In the genomic region with DNA sequence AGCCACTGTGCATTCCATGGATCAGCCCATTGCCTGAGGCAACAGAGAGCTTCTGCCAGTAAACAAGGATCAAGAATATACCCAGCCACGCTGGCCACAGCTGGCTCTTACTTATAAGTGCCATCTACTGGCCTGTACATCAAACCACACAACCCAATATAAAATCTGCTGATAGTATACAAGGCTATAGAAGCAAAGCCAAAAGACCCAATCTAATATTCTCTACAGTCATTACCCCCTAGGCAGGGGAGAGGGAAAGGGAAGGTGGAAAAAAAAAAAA, we compare ENCODE assay signal across 14 cellular contexts. TPM values are rescaled to one million over a fixed set of nuclear protein-coding genes. Genes with fewer than 3 reads are reported as not detected.
DNase-seq lines count a peak whose midpoint lies in the region; ATAC-seq and TF ChIP-seq lines count a peak whose summit lies in the region.
"Had no signal": no experiment of that assay in that cellular context is flagged by ENCODE, and none has a peak within 500 bp of the region (broad histone marks: within the 10 kb centered on the region; RNA-seq: fewer than 3 reads in every experiment).

No MANE protein-coding gene starts in this region.

- H3K36me3 ChIP-seq in BJ (ENCODE audit: control insufficient read depth, insufficient read depth, low read length): no peaks in the 10 kb centered on the region
- H3K36me3 ChIP-seq in RWPE2 (ENCODE audit: low read depth): no peaks in the 10 kb centered on the region

- H3K27me3 Mint-ChIP-seq in activated CD4-positive, alpha-beta T cell treated with anti-CD3 and anti-CD28 coated beads, Interleukin-2, amount 10 ng/mL, durations not matched to agents 24 days and 14 days: peaks cover 2% of the 10 kb centered on the region

- TF ChIP-seq CTCF in BJ (IDR thresholded peaks at IDR 0.05; ENCODE audit: insufficient read depth, low read depth, low read length): peak; percentile 13; the same call in 1 of the 2 replicates
- TF ChIP-seq CTCF in HFF-Myc (IDR thresholded peaks at IDR 0.05; ENCODE audit: low read depth, low read length, missing control alignments): peak; percentile 6
- peak; percentile 14 for TF ChIP-seq CTCF in RWPE2 (IDR thresholded peaks at IDR 0.05; ENCODE audit: poor library complexity, severe bottlenecking)

- H3K27ac Mint-ChIP-seq in activated CD4-positive, alpha-beta T cell treated with anti-CD3 and anti-CD28 coated beads, Interleukin-2, amount 10 ng/mL, durations not matched to agents 24 days and 14 days: no peak overlapping the region
- H3K27ac Mint-ChIP-seq: activated CD4-positive, alpha-beta T cell treated with anti-CD3 and anti-CD28 coated beads, Interleukin-2, amount 10 ng/mL, durations not matched to agents 7 days and 5 days had no signal

- H3K4me3 Mint-ChIP-seq in activated CD4-positive, alpha-beta T cell treated with anti-CD3 and anti-CD28 coated beads, Interleukin-2, amount 10 ng/mL, durations not matched to agents 24 days and 14 days: no peak overlapping the region
- H3K4me3 Mint-ChIP-seq: activated CD4-positive, alpha-beta T cell treated with anti-CD3 and anti-CD28 coated beads, Interleukin-2, amount 10 ng/mL, durations not matched to agents 7 days and 5 days had no signal

- H3K9me3 ChIP-seq in RWPE2 (ENCODE audit: severe bottlenecking): peaks cover 2% of the 10 kb centered on the region

- H3K4me1 ChIP-seq in RWPE2 (ENCODE audit: insufficient read depth, poor library complexity, severe bottlenecking): no peaks in the 10 kb centered on the region

- POLR2A ChIA-PET in BJ (lab: Charles Lee): no interaction called here

- no peak overlapping the region for H3K27ac ChIP-seq in RWPE2 (ENCODE audit: poor library complexity, severe bottlenecking)
- H3K27ac ChIP-seq: BLaER1 had no signal

- H3K36me3 Mint-ChIP-seq in activated CD4-positive, alpha-beta T cell treated with anti-CD3 and anti-CD28 coated beads, Interleukin-2, amount 10 ng/mL, durations not matched to agents 24 days and 14 days (ENCODE audit: low read depth): peaks cover 3% of the 10 kb centered on the region

- H3K4me1 Mint-ChIP-seq in activated CD4-positive, alpha-beta T cell treated with anti-CD3 and anti-CD28 coated beads, Interleukin-2, amount 10 ng/mL, durations not matched to agents 24 days and 14 days: no peaks in the 10 kb centered on the region

- CTCF ChIA-PET in BJ (lab: Yijun Ruan, JAX): no interaction called here

- intact Hi-C loops in activated CD4-positive, alpha-beta T cell treated with anti-CD3 and anti-CD28 coated beads, Interleukin-2, amount 10 ng/mL, durations not matched to agents 24 days and 14 days (cut with micrococcal nuclease): no loop called here

- DNase-seq in BJ (ENCODE audit: low read depth): no peak
- peak; percentile 15 for DNase-seq in HFF-Myc (ENCODE audit: extremely low read depth, low read depth)
- no peak for DNase-seq in RWPE2 (ENCODE audit: low spot score)
- DNase-seq in fibroblast of gingiva (ENCODE audit: low read depth): peak; percentile 56
- no peak for DNase-seq in NCI-H2029 (lab: John Stamatoyannopoulos, UW)
- no peak for DNase-seq in NOMO-1 treated with DMSO at 0.1 percent for 48 hours (lab: John Stamatoyannopoulos, UW; ENCODE audit: unreplicated experiment)
- DNase-seq in activated CD4-positive, alpha-beta T cell treated with anti-CD3 and anti-CD28 coated beads, Interleukin-2, amount 10 ng/mL, durations not matched to agents 24 days and 14 days: no peak
- DNase-seq: activated CD4-positive, alpha-beta T cell treated with anti-CD3 and anti-CD28 coated beads, Interleukin-2, amount 10 ng/mL, durations not matched to agents 7 days and 5 days; hippocampal formation; OCI-M1 had no signal

- H3K9me3 Mint-ChIP-seq in activated CD4-positive, alpha-beta T cell treated with anti-CD3 and anti-CD28 coated beads, Interleukin-2, amount 10 ng/mL, durations not matched to agents 24 days and 14 days: no peaks in the 10 kb centered on the region

- H3K27me3 ChIP-seq in BJ (ENCODE audit: control insufficient read depth, insufficient read depth, low read length) (no peaks in the 10 kb centered on the region), RWPE2 (ENCODE audit: insufficient read depth, poor library complexity, severe bottlenecking) (no peaks in the 10 kb centered on the region)
- H3K27me3 ChIP-seq: BLaER1 had no signal

- ATAC-seq in RWPE2 (ENCODE audit: low read depth): peak; percentile 40; the same call in 1 of the 3 replicates
- no peak for ATAC-seq in GM21528 (IDR thresholded peaks at IDR 0.05; ENCODE audit: low FRiP score, unreplicated experiment)

- no peak overlapping the region for H3K4me3 ChIP-seq in BJ (ENCODE audit: low read depth, low read length)
- no peak overlapping the region for H3K4me3 ChIP-seq in HFF-Myc (replicated peaks; ENCODE audit: low read depth, low read length)
- no peak overlapping the region for H3K4me3 ChIP-seq in RWPE2 (ENCODE audit: severe bottlenecking)
- H3K4me3 ChIP-seq: BLaER1, lung had no signal

RNA-seq across cellular contexts. Expression of gene FAM186B, which starts 4.4 kb away (rescaled TPM):
- 0.11 and 0.12 TPM in 2 replicates for polyA plus RNA-seq in BJ (2011; rRNA removed)
- 0.28 TPM in 1 of 2 replicates, not detected in the other for polyA minus RNA-seq in BJ (2011; rRNA and poly(A)+ RNA removed)
- 0.16 and 0.33 TPM in 2 replicates for total RNA-seq in activated CD4-positive, alpha-beta T cell treated with anti-CD3 and anti-CD28 coated beads, Interleukin-2, amount 10 ng/mL, durations not matched to agents 24 days and 14 days
- total RNA-seq: skeletal muscle tissue had no signal

RNA-seq across cellular contexts. Expression of gene PRPF40B, which starts 13.5 kb away (rescaled TPM):
- 9.8 and 15.0 TPM in 2 replicates for polyA plus RNA-seq in BJ (2011; rRNA removed)
- polyA minus RNA-seq in BJ (2011; rRNA and poly(A)+ RNA removed): 7.6 and 9.8 TPM in 2 replicates
- 12.3 and 12.7 TPM in 2 replicates for total RNA-seq in activated CD4-positive, alpha-beta T cell treated with anti-CD3 and anti-CD28 coated beads, Interleukin-2, amount 10 ng/mL, durations not matched to agents 24 days and 14 days

RNA-seq across cellular contexts. Expression of gene MCRS1, which starts 41.9 kb away (rescaled TPM):
- 58.6 and 96.0 TPM in 2 replicates for polyA plus RNA-seq in BJ (2011; rRNA removed)
- 46.6 and 83.1 TPM in 2 replicates for polyA minus RNA-seq in BJ (2011; rRNA and poly(A)+ RNA removed)
- total RNA-seq in activated CD4-positive, alpha-beta T cell treated with anti-CD3 and anti-CD28 coated beads, Interleukin-2, amount 10 ng/mL, durations not matched to agents 24 days and 14 days: 71.4 and 79.6 TPM in 2 replicates

Comparison
In these comparisons a context has a peak if more than half of its experiments do, and no peak if none do; other contexts are left out.
1. DNase-seq: peak in HFF-Myc (single experiment) and fibroblast of gingiva (single experiment); none in BJ (single experiment), RWPE2 (single experiment), NCI-H2029 (single experiment), NOMO-1 treated with DMSO at 0.1 percent for 48 hours (single experiment) and activated CD4-positive, alpha-beta T cell treated with anti-CD3 and anti-CD28 coated beads, Interleukin-2, amount 10 ng/mL, durations not matched to agents 24 days and 14 days (single experiment).
2. Peak in every context shown above with its lines, with median percentiles within 50 percentile points of each other: CTCF ChIP-seq.